Comparison of ENCODE assay signal across 8 cellular contexts in genomic region chr3:127791221-127791913, GRCh38. TPM values are rescaled to one million over a fixed set of nuclear protein-coding genes. Genes with fewer than 3 reads are reported as not detected.
DNase-seq lines count a peak whose midpoint lies in the region; ATAC-seq and TF ChIP-seq lines count a peak whose summit lies in the region.

No MANE protein-coding gene starts in this region.

- no peak overlapping the region for H3K4me3 Mint-ChIP-seq in activated CD8-positive, alpha-beta T cell treated with anti-CD3 and anti-CD28 coated beads for 36 hours

- WGBS in heart left ventricle, 4 donors = 66 to 83% (median 76%) methylated on average over 9 of the region's 9 CpGs
- WGBS in right cardiac atrium = 62% methylated on average over 9 of the region's 9 CpGs

- TF ChIP-seq POLR2A in heart left ventricle (IDR thresholded peaks at IDR 0.05) = no peak

- H3K36me3 Mint-ChIP-seq in activated CD8-positive, alpha-beta T cell treated with anti-CD3 and anti-CD28 coated beads for 36 hours (ENCODE audit: low read depth) = no peaks in the 10 kb centered on the region

- H3K27ac Mint-ChIP-seq in activated CD8-positive, alpha-beta T cell treated with anti-CD3 and anti-CD28 coated beads for 36 hours = no peak overlapping the region

- H3K4me1 Mint-ChIP-seq in activated CD8-positive, alpha-beta T cell treated with anti-CD3 and anti-CD28 coated beads for 36 hours (ENCODE audit: low read depth) = peaks cover 4% of the 10 kb centered on the region

- H3K27me3 ChIP-seq in heart left ventricle (no peaks in the 10 kb centered on the region), right cardiac atrium (ENCODE audit: control insufficient read depth, insufficient read depth) (no peaks in the 10 kb centered on the region), H7 (ENCODE audit: control insufficient read depth, insufficient read depth, low read length) (no peaks in the 10 kb centered on the region), upper lobe of right lung (no peaks in the 10 kb centered on the region)

- no peak overlapping the region for H3K4me3 ChIP-seq in heart left ventricle
- no peak overlapping the region for H3K4me3 ChIP-seq in right cardiac atrium (ENCODE audit: low read length)
- no peak overlapping the region for H3K4me3 ChIP-seq in H7 (ENCODE audit: insufficient read depth, low read depth, low read length)
- H3K4me3 ChIP-seq in upper lobe of right lung = no peak overlapping the region

- peaks cover 3% of the 10 kb centered on the region for H3K27me3 Mint-ChIP-seq in activated CD8-positive, alpha-beta T cell treated with anti-CD3 and anti-CD28 coated beads for 36 hours

- H3K4me1 ChIP-seq in heart left ventricle = peaks cover 0 to 80% (median 66%) of the 10 kb centered on the region in 12 donors
- peaks cover 26% of the 10 kb centered on the region for H3K4me1 ChIP-seq in right cardiac atrium (ENCODE audit: control insufficient read depth, insufficient read depth, low read length)
- H3K4me1 ChIP-seq in upper lobe of right lung = peaks cover 26% of the 10 kb centered on the region

- no peaks in the 10 kb centered on the region for H3K9me3 ChIP-seq in heart left ventricle
- H3K9me3 ChIP-seq in right cardiac atrium (ENCODE audit: control insufficient read depth, low read length) = no peaks in the 10 kb centered on the region
- H3K9me3 ChIP-seq in upper lobe of right lung = no peaks in the 10 kb centered on the region

- intact Hi-C loops in heart left ventricle (cut with DNase I) = no loop called here
- intact Hi-C loops in right cardiac atrium (cut with DNase I) = no loop called here
- intact Hi-C loops in activated CD8-positive, alpha-beta T cell treated with anti-CD3 and anti-CD28 coated beads for 36 hours (cut with micrococcal nuclease) = no loop called here
- intact Hi-C loops in upper lobe of right lung (cut with DNase I) = no loop called here

- CTCF ChIA-PET in activated CD8-positive, alpha-beta T cell treated with anti-CD3 and anti-CD28 coated beads for 36 hours (lab: Charles Lee) = interaction anchor here (1.0 to 1.5 kb wide), 5 partner anchors 9 to 138 kb away, joined by 3 to 5 read pairs (median 4); no protein-coding TSS in a partner anchor

- TF ChIP-seq CTCF in heart left ventricle (IDR thresholded peaks at IDR 0.05) = peak in 2 of 12 donors; percentile 16 to 17
- TF ChIP-seq CTCF in activated CD8-positive, alpha-beta T cell treated with anti-CD3 and anti-CD28 coated beads for 36 hours (IDR thresholded peaks at IDR 0.05) = no peak
- TF ChIP-seq CTCF in upper lobe of right lung (IDR thresholded peaks at IDR 0.05) = peak; percentile 21

- DNase-seq in heart left ventricle (no peak), right cardiac atrium (no peak), H7 (peak; percentile 83), NAMALWA (ENCODE audit: low spot score) (peak; percentile 45), islet precursor cell (peak; percentile 86), upper lobe of right lung (no peak)
- DNase-seq in activated CD8-positive, alpha-beta T cell treated with anti-CD3 and anti-CD28 coated beads for 36 hours = peak; percentile 50

- ATAC-seq in heart left ventricle = no peak
- no peak for ATAC-seq in right cardiac atrium
- ATAC-seq in activated CD8-positive, alpha-beta T cell treated with anti-CD3 and anti-CD28 coated beads for 36 hours = peak; percentile 85
- peak; percentile 46 for ATAC-seq in upper lobe of right lung
- ATAC-seq in HG03280 (IDR thresholded peaks at IDR 0.05; ENCODE audit: unreplicated experiment) = no peak

- POLR2A ChIA-PET in activated CD8-positive, alpha-beta T cell treated with anti-CD3 and anti-CD28 coated beads for 36 hours (lab: Charles Lee) = no interaction called here

- peaks cover 2% of the 10 kb centered on the region for H3K9me3 Mint-ChIP-seq in activated CD8-positive, alpha-beta T cell treated with anti-CD3 and anti-CD28 coated beads for 36 hours

- H3K27ac ChIP-seq in heart left ventricle = peak overlapping the region; percentile 21 to 89 (median 32)
- no peak overlapping the region for H3K27ac ChIP-seq in right cardiac atrium (ENCODE audit: low read length)
- peak overlapping the region; percentile 24 for H3K27ac ChIP-seq in upper lobe of right lung

- H3K36me3 ChIP-seq in heart left ventricle (peaks cover 0 to 31% (median 6%) of the 10 kb centered on the region in 9 donors), H7 (replicated peaks; ENCODE audit: control insufficient read depth, insufficient read depth, low read length) (no peaks in the 10 kb centered on the region), upper lobe of right lung (no peaks in the 10 kb centered on the region)

RNA-seq across cellular contexts. Expression of gene MGLL, which starts 30.9 kb away (rescaled TPM):
- total RNA-seq in heart left ventricle = 100 to 1,000 TPM in 1 of 9 donors, 10 to 100 TPM in 8; 41.8 to 119 (median 78.9) TPM
- polyA plus RNA-seq in heart left ventricle = 10 to 100 TPM; 38.5 to 90.7 TPM
- total RNA-seq in right cardiac atrium = 10 to 100 TPM; 52.2 to 80.4 (median 65.3) TPM
- polyA plus RNA-seq in right cardiac atrium = 64.9 TPM
- 0.07 and 0.31 TPM in 2 replicates for total RNA-seq in H7 (2014; rRNA removed; shearing (Covaris generic))
- 1 to 10 TPM; 1.1 to 3.1 TPM for total RNA-seq in activated CD8-positive, alpha-beta T cell treated with anti-CD3 and anti-CD28 coated beads for 36 hours
- 194 TPM for total RNA-seq in upper lobe of right lung

Comparison
In these comparisons a context has a peak if more than half of its experiments do, and no peak if none do; other contexts are left out.
1. ATAC-seq: peak in activated CD8-positive, alpha-beta T cell treated with anti-CD3 and anti-CD28 coated beads for 36 hours (single experiment) and upper lobe of right lung (single experiment); none in heart left ventricle (0 of 4), right cardiac atrium (0 of 2) and HG03280 (single experiment).
2. DNase-seq: peak in H7 (single experiment), NAMALWA (single experiment), activated CD8-positive, alpha-beta T cell treated with anti-CD3 and anti-CD28 coated beads for 36 hours (single experiment) and islet precursor cell (single experiment); none in heart left ventricle (0 of 5), right cardiac atrium (0 of 3) and upper lobe of right lung (single experiment).
3. RNA of gene MGLL, which starts 30.9 kb away (total RNA-seq): 194 TPM in upper lobe of right lung (single experiment), 41.8 to 119 TPM in heart left ventricle and 52.2 to 80.4 TPM in right cardiac atrium; 1.1 to 3.1 TPM in activated CD8-positive, alpha-beta T cell treated with anti-CD3 and anti-CD28 coated beads for 36 hours and 0.07 to 0.31 TPM in H7; every median in the first group is over 10 times any median in the second.